Comparison of ENCODE assay signal across 8 cellular contexts in the genomic region with DNA sequence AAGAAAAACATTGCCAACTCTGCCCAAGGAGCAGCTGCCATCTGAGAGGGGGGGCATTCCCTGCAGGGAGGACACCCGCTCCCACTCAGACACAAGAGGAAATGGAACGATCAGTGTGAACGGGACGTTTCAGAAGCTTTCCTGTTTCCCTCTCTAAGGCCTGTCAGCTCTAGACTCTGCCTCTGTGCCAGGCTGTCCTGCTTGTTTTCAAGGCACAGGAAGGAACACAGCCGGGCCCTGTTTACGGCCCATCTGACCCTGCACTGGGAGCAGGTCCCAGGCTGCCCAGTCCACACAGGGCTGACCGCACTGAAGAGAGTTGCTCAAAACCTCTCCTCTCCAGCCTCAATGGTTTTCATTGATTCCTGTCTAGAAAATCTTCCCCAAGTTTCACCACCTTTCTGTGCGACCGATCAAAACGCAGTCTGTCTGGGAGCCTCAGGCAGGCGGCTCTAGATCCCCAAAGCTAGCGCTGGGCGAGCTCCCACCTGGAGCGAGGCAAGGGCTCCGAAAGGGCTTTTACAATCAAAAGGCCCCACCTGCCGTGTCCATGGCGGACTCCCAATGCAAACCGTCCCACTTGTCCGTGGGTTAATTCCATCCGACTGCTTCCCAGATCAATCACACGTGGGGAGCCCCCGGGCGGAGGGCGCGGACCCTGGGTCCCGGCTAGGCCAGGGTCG. TPM values are rescaled to one million over a fixed set of nuclear protein-coding genes. Genes with fewer than 3 reads are reported as not detected.
DNase-seq lines count a peak whose midpoint lies in the region; ATAC-seq and TF ChIP-seq lines count a peak whose summit lies in the region.

No MANE protein-coding gene starts in this region.

- POLR2A ChIA-PET in HEK293 (lab: Yijun Ruan, JAX), result interaction anchor here (0.9 to 6.7 kb wide), 10 partner anchors 9 to 213 kb away, joined by 3 to 97 read pairs (median 6); partner anchors contain the start of genes APRT and ZC3H18
- POLR2A ChIA-PET in activated B cell treated with CpG ODN at 0.5 μM for 24 hours (lab: Charles Lee), result interaction anchor here (0.7 to 5.6 kb wide), 7 partner anchors 14 to 46 kb away, joined by 3 to 52 read pairs (median 4); partner anchors contain the start of genes APRT and CDT1

- no peak for DNase-seq in activated B cell treated with CpG ODN at 0.5 μM for 24 hours
- peak in 1 of 2 donors; percentile 49 for DNase-seq in foreskin fibroblast
- DNase-seq in osteocyte (ENCODE audit: extremely low spot score, unreplicated experiment), result no peak
- DNase-seq in NCI-H510A treated with DMSO at 0.1 percent for 48 hours (lab: John Stamatoyannopoulos, UW), result no peak
- no peak for DNase-seq in SHP77 treated with DMSO at 0.1 percent for 48 hours (lab: John Stamatoyannopoulos, UW)

- H3K9me3 ChIP-seq in HEK293 (ENCODE audit: control insufficient read depth, insufficient read depth, low read depth, low read length), result no peaks in the 10 kb centered on the region

- H3K36me3 ChIP-seq in HEK293 (ENCODE audit: control insufficient read depth in 2 of 2, insufficient read depth in 1 of 2, low read length in 2 of 2), result no peaks in the 10 kb centered on the region

- peaks cover 29% of the 10 kb centered on the region for H3K4me1 ChIP-seq in HEK293 (ENCODE audit: control insufficient read depth, insufficient read depth, low read length)

- CTCF ChIA-PET in HEK293 (lab: Yijun Ruan, JAX), result interaction anchor here (0.6 to 3.3 kb wide), 7 partner anchors 11 to 43 kb away, joined by 3 to 16 read pairs (median 5); no protein-coding TSS in a partner anchor
- CTCF ChIA-PET in activated B cell treated with CpG ODN at 0.5 μM for 24 hours (lab: Charles Lee), result interaction anchor here (1.1 to 5.9 kb wide), 5 partner anchors 14 to 74 kb away, joined by 3 to 56 read pairs (median 4); no protein-coding TSS in a partner anchor

- no peak for ATAC-seq in activated B cell treated with CpG ODN at 0.5 μM for 24 hours (ENCODE audit: low read depth)
- no peak for ATAC-seq in GM21528 (IDR thresholded peaks at IDR 0.05; ENCODE audit: low FRiP score, unreplicated experiment)
- ATAC-seq in GM18517 (IDR thresholded peaks at IDR 0.05; ENCODE audit: unreplicated experiment), result no peak

- TF ChIP-seq CTCF in HEK293 (tag by site-specific recombination; IDR thresholded peaks at IDR 0.05) (0 out of 2 replicates have a peak, but pooled peaks have one; percentile 6), activated B cell treated with CpG ODN at 0.5 μM for 24 hours (IDR thresholded peaks at IDR 0.05) (no peak), foreskin fibroblast (IDR thresholded peaks at IDR 0.05; ENCODE audit: low read depth, low read length) (no peak), osteocyte (IDR thresholded peaks at IDR 0.05) (no peak)

- H3K4me3 Mint-ChIP-seq in activated B cell treated with CpG ODN at 0.5 μM for 24 hours (peak overlapping the region; percentile 85), osteocyte (ENCODE audit: unreplicated experiment) (peak overlapping the region; percentile 84)

- H3K9me3 Mint-ChIP-seq in activated B cell treated with CpG ODN at 0.5 μM for 24 hours (no peaks in the 10 kb centered on the region), osteocyte (ENCODE audit: unreplicated experiment) (no peaks in the 10 kb centered on the region)

- intact Hi-C loops in activated B cell treated with CpG ODN at 0.5 μM for 24 hours (cut with micrococcal nuclease), result loop anchor here (1.0 to 10.0 kb wide), 5 partner anchors 27 to 433 kb away; partner anchors contain the start of genes APRT, IL17C, MVD and TRAPPC2L

- H3K4me3 ChIP-seq in HEK293 (ENCODE audit: low read depth, low read length), result peak overlapping the region; percentile 53
- H3K4me3 ChIP-seq in foreskin fibroblast (ENCODE audit: low read depth in 1 of 2, low read length in 2 of 2), result peak overlapping the region; percentile 66 to 71

- H3K27ac Mint-ChIP-seq in activated B cell treated with CpG ODN at 0.5 μM for 24 hours (peak overlapping the region; percentile 80), osteocyte (ENCODE audit: unreplicated experiment) (peak overlapping the region; percentile 90)

- no peaks in the 10 kb centered on the region for H3K27me3 Mint-ChIP-seq in activated B cell treated with CpG ODN at 0.5 μM for 24 hours
- H3K27me3 Mint-ChIP-seq in osteocyte (ENCODE audit: unreplicated experiment), result no peaks in the 10 kb centered on the region

- H3K36me3 Mint-ChIP-seq in activated B cell treated with CpG ODN at 0.5 μM for 24 hours (ENCODE audit: low read depth) (no peaks in the 10 kb centered on the region), osteocyte (ENCODE audit: unreplicated experiment) (no peaks in the 10 kb centered on the region)

- peak overlapping the region; percentile 76 for H3K27ac ChIP-seq in HEK293 (ENCODE audit: extremely low read depth, low read depth, low read length)

- H3K4me1 Mint-ChIP-seq in activated B cell treated with CpG ODN at 0.5 μM for 24 hours, result peaks cover 49% of the 10 kb centered on the region
- H3K4me1 Mint-ChIP-seq in osteocyte (ENCODE audit: unreplicated experiment), result peaks cover 48% of the 10 kb centered on the region

TF ChIP-seq in HEK293, 187 proteins besides CTCF, POLR2A, EP300 and RAD21 (continues in another document):
- no peak for TF ChIP-seq OVOL3 (tag by site-specific recombination; IDR thresholded peaks at IDR 0.05)
- no peak for TF ChIP-seq ZNF248 (tag by site-specific recombination; IDR thresholded peaks at IDR 0.05)
- no peak for TF ChIP-seq ZNF2 (tag by site-specific recombination; IDR thresholded peaks at IDR 0.05)
- no peak for TF ChIP-seq ZSCAN5A (tag by site-specific recombination; IDR thresholded peaks at IDR 0.05)
- no peak for TF ChIP-seq ZFP37 (tag by site-specific recombination; IDR thresholded peaks at IDR 0.05)
- TF ChIP-seq ZNF423 (tag by site-specific recombination; IDR thresholded peaks at IDR 0.05), result peak; percentile 32; the same call in 1 of the 2 replicates
- TF ChIP-seq FEZF1 (tag by site-specific recombination; IDR thresholded peaks at IDR 0.05), result no peak
- no peak for TF ChIP-seq ZNF768 (tag by site-specific recombination; IDR thresholded peaks at IDR 0.05)
- no peak for TF ChIP-seq TRIM28 (IDR thresholded peaks at IDR 0.05; ENCODE audit: borderline replicate concordance, low read length)
- TF ChIP-seq ZNF639 (tag by site-specific recombination; IDR thresholded peaks at IDR 0.05), result no peak
- TF ChIP-seq, protein P1, sequence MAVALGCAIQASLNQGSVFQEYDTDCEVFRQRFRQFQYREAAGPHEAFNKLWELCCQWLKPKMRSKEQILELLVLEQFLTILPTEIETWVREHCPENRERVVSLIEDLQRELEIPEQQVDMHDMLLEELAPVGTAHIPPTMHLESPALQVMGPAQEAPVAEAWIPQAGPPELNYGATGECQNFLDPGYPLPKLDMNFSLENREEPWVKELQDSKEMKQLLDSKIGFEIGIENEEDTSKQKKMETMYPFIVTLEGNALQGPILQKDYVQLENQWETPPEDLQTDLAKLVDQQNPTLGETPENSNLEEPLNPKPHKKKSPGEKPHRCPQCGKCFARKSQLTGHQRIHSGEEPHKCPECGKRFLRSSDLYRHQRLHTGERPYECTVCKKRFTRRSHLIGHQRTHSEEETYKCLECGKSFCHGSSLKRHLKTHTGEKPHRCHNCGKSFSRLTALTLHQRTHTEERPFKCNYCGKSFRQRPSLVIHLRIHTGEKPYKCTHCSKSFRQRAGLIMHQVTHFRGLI (tag by site-specific recombination; IDR thresholded peaks at IDR 0.05), result no peak
- peak; percentile 77; the same call in 1 of the 2 replicates for TF ChIP-seq ZNF18 (tag by site-specific recombination; IDR thresholded peaks at IDR 0.05)
- TF ChIP-seq ZNF600 (tag by site-specific recombination; IDR thresholded peaks at IDR 0.05), result peak; percentile 33; the same call in 1 of the 2 replicates

RNA-seq across cellular contexts. Expression of gene PIEZO1, which starts 1.5 kb away (rescaled TPM):
- 75.2 and 85.9 TPM in 2 replicates for total RNA-seq in activated B cell treated with CpG ODN at 0.5 μM for 24 hours
- total RNA-seq in osteocyte, result 165 and 174 TPM in 2 replicates

RNA-seq across cellular contexts. Expression of gene CDT1, which starts 20.1 kb away (rescaled TPM):
- 4.3 and 5.5 TPM in 2 replicates for total RNA-seq in activated B cell treated with CpG ODN at 0.5 μM for 24 hours
- 5.6 and 6.6 TPM in 2 replicates for total RNA-seq in osteocyte

RNA-seq across cellular contexts. Expression of gene APRT, which starts 28.2 kb away (rescaled TPM):
- total RNA-seq in activated B cell treated with CpG ODN at 0.5 μM for 24 hours (198 and 209 TPM in 2 replicates), osteocyte (77.1 and 83.9 TPM in 2 replicates)
